In the genomic region with DNA sequence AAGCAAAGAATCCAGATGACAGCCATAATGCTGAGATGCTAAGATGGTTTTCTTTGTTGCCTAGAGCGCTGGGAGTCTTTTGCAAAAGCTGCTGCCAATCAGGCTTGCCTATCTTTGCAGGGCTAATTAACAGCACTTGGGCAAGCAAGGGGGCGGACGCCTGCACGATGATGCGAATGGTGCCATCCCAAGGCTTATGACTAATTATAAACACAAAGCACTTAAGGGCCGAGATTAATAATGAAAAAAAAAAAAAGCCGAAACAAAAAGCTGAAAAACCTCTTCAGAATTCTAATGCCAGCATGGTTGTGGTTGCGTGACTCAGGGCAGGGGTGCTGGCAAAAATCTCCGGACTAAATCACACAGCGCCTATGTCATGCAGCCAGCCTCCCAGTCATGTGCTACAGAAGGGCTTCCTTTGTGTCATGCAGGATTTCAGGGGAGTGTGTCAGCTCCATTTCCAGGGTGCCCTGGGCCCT, we compare ENCODE assay signal across 10 cellular contexts.
DNase-seq lines count a peak whose midpoint lies in the region; ATAC-seq and TF ChIP-seq lines count a peak whose summit lies in the region.
"Had no signal": no experiment of that assay in that cellular context is flagged by ENCODE, and none has a peak within 500 bp of the region (broad histone marks: within the 10 kb centered on the region; RNA-seq: fewer than 3 reads in every experiment).

No MANE protein-coding gene starts in this region.

- peak overlapping the region; percentile 38 for H3K4me3 ChIP-seq in AG04450 (ENCODE audit: low read depth, low read length)
- H3K4me3 ChIP-seq in mucosa of descending colon: no peak overlapping the region

- POLR2A ChIA-PET in AG04450 (lab: Yijun Ruan, JAX): interaction anchor here (0.6 to 1.8 kb wide), 12 partner anchors 8 to 884 kb away, joined by 3 to 12 read pairs (median 4); a partner anchor contains a TSS

- H3K36me3 ChIP-seq in mucosa of descending colon (ENCODE audit: low read depth): no peaks in the 10 kb centered on the region

- peak overlapping the region; percentile 97 for H3K27ac ChIP-seq in AG04450 (ENCODE audit: low read depth, low read length)
- peak overlapping the region; percentile 85 for H3K27ac ChIP-seq in caudate nucleus (ENCODE audit: low read depth, low read length)

- TF ChIP-seq CTCF in AG04450 (IDR thresholded peaks at IDR 0.05; ENCODE audit: low read depth, low read length) (no peak), mucosa of descending colon (IDR thresholded peaks at IDR 0.05) (no peak)

- H3K9me3 ChIP-seq in AG04450 (ENCODE audit: control insufficient read depth, insufficient read depth, low read length) (peaks cover 5% of the 10 kb centered on the region; the same call in 1 of the 2 replicates), mucosa of descending colon (no peaks in the 10 kb centered on the region)

- intact Hi-C loops in mucosa of descending colon (cut with DNase I, micrococcal nuclease): no loop called here

- ATAC-seq in mucosa of descending colon (no peak), HG03159 (IDR thresholded peaks at IDR 0.05; ENCODE audit: unreplicated experiment) (no peak), GM18868 (IDR thresholded peaks at IDR 0.05; ENCODE audit: unreplicated experiment) (no peak), GM21381 (IDR thresholded peaks at IDR 0.05; ENCODE audit: unreplicated experiment) (no peak)

- H3K27me3 ChIP-seq in AG04450 (ENCODE audit: control insufficient read depth, insufficient read depth, low read length): no peaks in the 10 kb centered on the region

- CTCF ChIA-PET in AG04450 (lab: Charles Lee): interaction anchor here (0.7 to 1.2 kb wide), 2 partner anchors 66 to 167 kb away, joined by 3 to 4 read pairs; no protein-coding TSS in a partner anchor

- DNase-seq in AG04450 (ENCODE audit: low read depth, low spot score): peak; percentile 84
- peak; percentile 98 for DNase-seq in LHCN-M2 (ENCODE audit: low read depth)
- peak in 55 of 61 donors; percentile 13 to 84 (median 51) for DNase-seq in caudate nucleus (lab: John Stamatoyannopoulos, UW)
- DNase-seq in medulla oblongata (ENCODE audit: extremely low spot score): peak; percentile 67
- DNase-seq in mucosa of descending colon: no peak
- DNase-seq: GDM1; stimulated activated CD4-positive, alpha-beta T cell treated with anti-CD3 and anti-CD28 coated beads, Interleukin-12 subunit alpha, Interleukin-12 subunit beta, amount 100 ng/mL, for 4 hours had no signal

- no peaks in the 10 kb centered on the region for H3K4me1 ChIP-seq in mucosa of descending colon (ENCODE audit: low read depth)

Comparison
In these comparisons a context has a peak if more than half of its experiments do, and no peak if none do; other contexts are left out.
1. DNase-seq: peak in AG04450 (single experiment), LHCN-M2 (single experiment), caudate nucleus (55 of 61) and medulla oblongata (single experiment); none in mucosa of descending colon (0 of 3).